In genomic region chr4:168689791-168690190, GRCh38 we compare ENCODE assay signal across 25 cellular contexts.
A peak's percentile ranks its signal among the peaks of the same experiment; 100 is the strongest.
DNase-seq lines count a peak whose midpoint lies in the region; ATAC-seq, FAIRE-seq and TF ChIP-seq lines count a peak whose summit lies in the region.
"Had no signal": no experiment of that assay in that cellular context is flagged by ENCODE, and none has a peak within 500 bp of the region (broad histone marks: within the 10 kb centered on the region; RNA-seq: fewer than 3 reads in every experiment).

No MANE protein-coding gene starts in this region.

- 97 to 100% methylated on average over 1 of the region's 1 CpG for WGBS in pancreas, 2 donors

- intact Hi-C loops in pancreas (cut with DNase I): no loop called here

- peak overlapping the region; percentile 73 for H3K27ac Mint-ChIP-seq in chondrocyte (ENCODE audit: unreplicated experiment)
- H3K27ac Mint-ChIP-seq in mesothelial cell of epicardium: peak overlapping the region; percentile 84
- H3K27ac Mint-ChIP-seq in progenitor cell of endocrine pancreas: no peak overlapping the region
- H3K27ac Mint-ChIP-seq: CD4-positive, CD25-positive, alpha-beta regulatory T cell had no signal

- H3K27ac ChIP-seq in pancreas: no peak overlapping the region
- H3K27ac ChIP-seq: BLaER1, PC-9, SJSA1 had no signal

- peaks cover 61% of the 10 kb centered on the region for H3K36me3 Mint-ChIP-seq in chondrocyte (ENCODE audit: low read depth)
- peaks cover 30% of the 10 kb centered on the region for H3K36me3 Mint-ChIP-seq in mesothelial cell of epicardium
- H3K36me3 Mint-ChIP-seq in progenitor cell of endocrine pancreas (ENCODE audit: insufficient read depth): peaks cover 10% of the 10 kb centered on the region
- H3K36me3 Mint-ChIP-seq: CD4-positive, CD25-positive, alpha-beta regulatory T cell had no signal

- DNase-seq in chondrocyte (ENCODE audit: low spot score) (no peak), mesothelial cell of epicardium (ENCODE audit: low spot score in 2 of 2, unreplicated experiment in 2 of 2) (no peak), pancreas (no peak), NCI-H226 (no peak), epidermal melanocyte (ENCODE audit: insufficient read length, low spot score) (no peak), activated gamma-delta T cell (lab: John Stamatoyannopoulos, UW) (no peak), progenitor cell of endocrine pancreas (ENCODE audit: low spot score, unreplicated experiment) (no peak)
- DNase-seq: CD4-positive, CD25-positive, alpha-beta regulatory T cell; DMS153; DND-41; Kasumi-1; MV-4-11; NCI-H1105; NCI-H1436 treated with DMSO at 0.1 percent for 48 hours; NCI-H1930; NCI-H2107; NCI-H526 treated with DMSO at 0.1 percent for 48 hours; PC-9 had no signal

- H3K27me3 Mint-ChIP-seq in chondrocyte (ENCODE audit: low read depth) (no peaks in the 10 kb centered on the region), mesothelial cell of epicardium (ENCODE audit: low read depth) (no peaks in the 10 kb centered on the region), progenitor cell of endocrine pancreas (no peaks in the 10 kb centered on the region)

- no peaks in the 10 kb centered on the region for H3K27me3 ChIP-seq in pancreas
- H3K27me3 ChIP-seq: BLaER1, SJSA1 had no signal

- no peaks in the 10 kb centered on the region for H3K36me3 ChIP-seq in pancreas
- H3K36me3 ChIP-seq: BLaER1 had no signal

- peaks cover 88% of the 10 kb centered on the region for H3K4me1 Mint-ChIP-seq in chondrocyte (ENCODE audit: low read depth)
- peaks cover 64% of the 10 kb centered on the region for H3K4me1 Mint-ChIP-seq in mesothelial cell of epicardium
- peaks cover 5% of the 10 kb centered on the region for H3K4me1 Mint-ChIP-seq in progenitor cell of endocrine pancreas (ENCODE audit: low read depth)
- H3K4me1 Mint-ChIP-seq: CD4-positive, CD25-positive, alpha-beta regulatory T cell had no signal

- TF ChIP-seq CTCF in chondrocyte (IDR thresholded peaks at IDR 0.05): no peak
- no peak for TF ChIP-seq CTCF in mesothelial cell of epicardium (IDR thresholded peaks at IDR 0.05; ENCODE audit: unreplicated experiment)
- no peak for TF ChIP-seq CTCF in pancreas (IDR thresholded peaks at IDR 0.05)
- TF ChIP-seq CTCF in progenitor cell of endocrine pancreas (IDR thresholded peaks at IDR 0.05; ENCODE audit: unreplicated experiment): no peak

- no peak for ATAC-seq in pancreas
- ATAC-seq: K562, Right ventricle myocardium inferior had no signal

- no peaks in the 10 kb centered on the region for H3K9me3 ChIP-seq in pancreas
- H3K9me3 ChIP-seq: BLaER1, SJSA1 had no signal

- H3K4me3 ChIP-seq in pancreas: no peak overlapping the region
- H3K4me3 ChIP-seq: BLaER1, K562, PC-9, SJSA1 had no signal

- FAIRE-seq in pancreas (lab: Jason Lieb, UNC): peak; percentile 9
- FAIRE-seq: A204.1, H54, HTR-8/SVneo, K562 had no signal

- no peaks in the 10 kb centered on the region for H3K4me1 ChIP-seq in pancreas
- H3K4me1 ChIP-seq: BLaER1 had no signal

- no peaks in the 10 kb centered on the region for H3K9me3 Mint-ChIP-seq in chondrocyte (ENCODE audit: low read depth)
- no peaks in the 10 kb centered on the region for H3K9me3 Mint-ChIP-seq in mesothelial cell of epicardium
- no peaks in the 10 kb centered on the region for H3K9me3 Mint-ChIP-seq in progenitor cell of endocrine pancreas (ENCODE audit: low read depth)

- H3K4me3 Mint-ChIP-seq in chondrocyte (ENCODE audit: unreplicated experiment) (no peak overlapping the region), mesothelial cell of epicardium (no peak overlapping the region), progenitor cell of endocrine pancreas (ENCODE audit: low read depth) (no peak overlapping the region)
- H3K4me3 Mint-ChIP-seq: CD4-positive, CD25-positive, alpha-beta regulatory T cell had no signal
